12 cellular contexts compared by ENCODE assay signal in the genomic region with DNA sequence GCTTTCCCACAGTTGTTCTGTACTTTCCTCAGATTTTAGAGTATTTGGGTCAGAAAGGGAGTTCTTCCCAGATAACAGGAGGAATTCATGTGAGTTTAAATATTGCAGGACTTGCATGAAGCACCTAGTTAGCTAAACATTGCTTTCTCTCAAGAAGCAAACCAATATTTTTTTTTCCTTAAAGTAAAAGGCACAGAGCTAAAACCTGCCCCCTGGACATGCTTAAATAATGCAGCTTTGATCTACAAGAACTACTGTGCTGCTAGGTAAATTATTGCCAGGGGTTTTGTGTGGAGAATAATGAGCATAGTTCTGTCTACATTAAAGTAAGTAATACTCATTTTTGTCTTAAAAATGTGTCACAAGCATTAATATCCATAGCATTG. TPM values are rescaled to one million over a fixed set of nuclear protein-coding genes. Genes with fewer than 3 reads are reported as not detected.
DNase-seq lines count a peak whose midpoint lies in the region; ATAC-seq and TF ChIP-seq lines count a peak whose summit lies in the region.
"Had no signal": no experiment of that assay in that cellular context is flagged by ENCODE, and none has a peak within 500 bp of the region (broad histone marks: within the 10 kb centered on the region; RNA-seq: fewer than 3 reads in every experiment).

No MANE protein-coding gene starts in this region.

- H3K4me3 ChIP-seq in HUES48 (ENCODE audit: low read depth, low read length) (0 out of 2 replicates have a peak overlapping the region, but pooled peaks have one; percentile 29), lower lobe of right lung (peak overlapping the region; percentile 6), smooth muscle cell (peak overlapping the region; percentile 51)

- intact Hi-C loops in lower lobe of right lung (cut with DNase I): no loop called here

- H3K9me3 ChIP-seq in HUES48 (ENCODE audit: control insufficient read depth, insufficient read depth, low read length): no peaks in the 10 kb centered on the region
- H3K9me3 ChIP-seq in lower lobe of right lung: no peaks in the 10 kb centered on the region
- H3K9me3 ChIP-seq in smooth muscle cell (replicated peaks; ENCODE audit: low read depth): no peaks in the 10 kb centered on the region

- H3K9ac ChIP-seq in HUES48 (ENCODE audit: low read depth, low read length) (no peak overlapping the region), smooth muscle cell (ENCODE audit: low read depth) (no peak overlapping the region)

- peak overlapping the region; percentile 77 for H3K4me2 ChIP-seq in smooth muscle cell

- ATAC-seq in lower lobe of right lung (no peak), GM19397 (IDR thresholded peaks at IDR 0.05; ENCODE audit: unreplicated experiment) (no peak)
- ATAC-seq in stimulated activated effector memory CD8-positive, alpha-beta T cell treated with anti-CD3 and anti-CD28 coated beads, Interleukin-12 subunit alpha, Interleukin-12 subunit beta, amount 100 ng/mL, for 72 hours: no peak

- H3K9me3 Mint-ChIP-seq in stimulated activated effector memory CD8-positive, alpha-beta T cell treated with anti-CD3 and anti-CD28 coated beads, Interleukin-12 subunit alpha, Interleukin-12 subunit beta, amount 100 ng/mL, for 72 hours: no peaks in the 10 kb centered on the region

- H3K4me1 ChIP-seq in HUES48 (ENCODE audit: control insufficient read depth, insufficient read depth, low read length) (peaks cover 41% of the 10 kb centered on the region), lower lobe of right lung (no peaks in the 10 kb centered on the region), smooth muscle cell (ENCODE audit: low read depth) (peaks cover 12% of the 10 kb centered on the region)

- TF ChIP-seq CTCF in lower lobe of right lung (IDR thresholded peaks at IDR 0.05) (no peak), smooth muscle cell (IDR thresholded peaks at IDR 0.05; ENCODE audit: borderline replicate concordance, insufficient read depth, poor library complexity, severe bottlenecking) (no peak)

- no peaks in the 10 kb centered on the region for H4K20me1 ChIP-seq in smooth muscle cell (ENCODE audit: low read depth)

- H3K27ac ChIP-seq in HUES48 (ENCODE audit: low read depth, low read length): no peak overlapping the region
- no peak overlapping the region for H3K27ac ChIP-seq in lower lobe of right lung
- H3K27ac ChIP-seq in smooth muscle cell (ENCODE audit: low read depth): no peak overlapping the region

- H3K79me2 ChIP-seq in smooth muscle cell (ENCODE audit: low read depth): no peaks in the 10 kb centered on the region

- H3K27ac Mint-ChIP-seq in stimulated activated effector memory CD8-positive, alpha-beta T cell treated with anti-CD3 and anti-CD28 coated beads, Interleukin-12 subunit alpha, Interleukin-12 subunit beta, amount 100 ng/mL, for 72 hours: no peak overlapping the region

- peak overlapping the region; percentile 63 for H2AFZ ChIP-seq in smooth muscle cell (ENCODE audit: low read depth)

- H3F3A ChIP-seq in smooth muscle cell (ENCODE audit: low read depth): no peaks in the 10 kb centered on the region

- H3K4me3 Mint-ChIP-seq in stimulated activated effector memory CD8-positive, alpha-beta T cell treated with anti-CD3 and anti-CD28 coated beads, Interleukin-12 subunit alpha, Interleukin-12 subunit beta, amount 100 ng/mL, for 72 hours: no peak overlapping the region

- H3K27me3 ChIP-seq in HUES48 (ENCODE audit: control insufficient read depth, insufficient read depth, low read length) (no peaks in the 10 kb centered on the region), lower lobe of right lung (ENCODE audit: low read depth) (no peaks in the 10 kb centered on the region), smooth muscle cell (ENCODE audit: low read depth) (no peaks in the 10 kb centered on the region)

- DNase-seq in cerebellar cortex (ENCODE audit: low spot score): peak; percentile 2
- DNase-seq in lower lobe of right lung: no peak
- DNase-seq in smooth muscle cell (lab: John Stamatoyannopoulos, UW; ENCODE audit: unreplicated experiment): no peak
- no peak for DNase-seq in stimulated activated effector memory CD8-positive, alpha-beta T cell treated with anti-CD3 and anti-CD28 coated beads, Interleukin-12 subunit alpha, Interleukin-12 subunit beta, amount 100 ng/mL, for 72 hours (ENCODE audit: low spot score in 2 of 2)
- DNase-seq in iPS-NIHi7 (ENCODE audit: extremely low spot score): no peak
- no peak for DNase-seq in GDM1 (lab: John Stamatoyannopoulos, UW)
- DNase-seq: DMS53, erythroblast, NCI-H1694 had no signal

- H3K4me1 Mint-ChIP-seq in stimulated activated effector memory CD8-positive, alpha-beta T cell treated with anti-CD3 and anti-CD28 coated beads, Interleukin-12 subunit alpha, Interleukin-12 subunit beta, amount 100 ng/mL, for 72 hours: no peaks in the 10 kb centered on the region

- H3K36me3 Mint-ChIP-seq in stimulated activated effector memory CD8-positive, alpha-beta T cell treated with anti-CD3 and anti-CD28 coated beads, Interleukin-12 subunit alpha, Interleukin-12 subunit beta, amount 100 ng/mL, for 72 hours: no peaks in the 10 kb centered on the region

- no peaks in the 10 kb centered on the region for H3K36me3 ChIP-seq in HUES48 (ENCODE audit: control insufficient read depth, insufficient read depth, low read length)
- no peaks in the 10 kb centered on the region for H3K36me3 ChIP-seq in lower lobe of right lung
- no peaks in the 10 kb centered on the region for H3K36me3 ChIP-seq in smooth muscle cell (ENCODE audit: low read depth)

RNA-seq across cellular contexts. Expression of a gene that starts 0.5 kb away (rescaled TPM):
- total RNA-seq in lower lobe of right lung (8.7 TPM), smooth muscle cell (0.45 and 1.9 TPM in 2 replicates)
- 0.35 TPM in 1 of 2 replicates, not detected in the other for polyA plus RNA-seq in smooth muscle cell
- total RNA-seq: T-helper 2 cell treated with Interferon-gamma antibody and Interleukin-4, amounts not matched to agents 100 ng/mL and 5 ng/mL, for 36 hours had no signal

RNA-seq across cellular contexts. Expression of a gene that starts 44.7 kb away (rescaled TPM):
- total RNA-seq in lower lobe of right lung (3.0 TPM), smooth muscle cell (1.9 and 5.4 TPM in 2 replicates)
- polyA plus RNA-seq in smooth muscle cell: 0.63 and 1.7 TPM in 2 replicates
